In genomic region chr11:69718147-69718546, GRCh38 we compare ENCODE assay signal across 1 cellular context.
A peak's percentile ranks its signal among the peaks of the same experiment; 100 is the strongest.
TF ChIP-seq lines count a peak whose summit lies in the region.

No MANE protein-coding gene starts in this region.

TF ChIP-seq in GM12878, 131 proteins besides CTCF, POLR2A, EP300 and RAD21:
- TF ChIP-seq PBX3 (IDR thresholded peaks at IDR 0.05; ENCODE audit: insufficient replicate concordance, low read depth, low read length) (no peak), CEBPZ (IDR thresholded peaks at IDR 0.05; ENCODE audit: low read depth, low read length) (no peak), PRDM15 (CRISPR knock-in tag; IDR thresholded peaks at IDR 0.05) (no peak), SUPT20H (IDR thresholded peaks at IDR 0.05; ENCODE audit: borderline replicate concordance, control insufficient read depth, low read depth, low read length) (no peak), ZNF274 (IDR thresholded peaks at IDR 0.05; ENCODE audit: insufficient read depth, insufficient read length) (no peak), MEF2B (IDR thresholded peaks at IDR 0.05; ENCODE audit: partially characterized antibody, poor library complexity, severe bottlenecking) (peak; percentile 80), KAT2A (conservative IDR thresholded peaks at IDR 0.05; ENCODE audit: control insufficient read depth, low read depth, low read length) (no peak), TAF1 (IDR thresholded peaks at IDR 0.05; ENCODE audit: borderline replicate concordance, low read depth, low read length) (no peak), TBL1XR1 (IDR thresholded peaks at IDR 0.05; ENCODE audit: low read depth, low read length) (no peak), EGR1 (IDR thresholded peaks at IDR 0.05; ENCODE audit: borderline replicate concordance in 1 of 2, low read depth in 2 of 2, low read length in 2 of 2) (no peak), NFXL1 (IDR thresholded peaks at IDR 0.05; ENCODE audit: borderline replicate concordance) (no peak), FOXK2 (IDR thresholded peaks at IDR 0.05) (no peak), ELK1 (IDR thresholded peaks at IDR 0.05; ENCODE audit: low read depth, low read length) (no peak), SPI1 (IDR thresholded peaks at IDR 0.05; ENCODE audit: borderline replicate concordance, insufficient read depth, low read depth, low read length) (no peak), SMC3 (IDR thresholded peaks at IDR 0.05; ENCODE audit: borderline replicate concordance, low read length) (peak; percentile 44; the same call in 1 of the 2 replicates)
